In the genomic region with DNA sequence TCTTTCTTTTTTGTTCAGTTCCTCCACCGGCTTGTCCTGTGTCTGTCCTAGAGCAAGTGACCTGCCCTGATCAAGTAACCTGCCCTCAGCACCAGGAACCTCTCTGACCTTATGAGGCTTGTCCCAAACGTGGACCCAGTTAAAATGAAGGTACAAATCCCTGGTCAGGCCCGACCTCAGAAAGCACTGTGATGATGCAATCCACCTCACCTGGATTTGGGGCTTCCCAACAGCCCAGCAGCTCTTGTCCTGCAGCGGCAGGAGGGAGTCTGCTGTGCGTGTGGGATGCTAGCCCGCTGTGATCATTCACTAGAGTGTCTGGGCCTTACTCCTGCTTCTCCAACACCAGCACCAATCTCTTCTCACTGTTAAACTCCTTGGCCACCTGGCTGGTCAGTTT, we compare ENCODE assay signal across 22 cellular contexts.
"Had no signal": no experiment of that assay in that cellular context is flagged by ENCODE, and none has a peak within 500 bp of the region (broad histone marks: within the 10 kb centered on the region; RNA-seq: fewer than 3 reads in every experiment).

No MANE protein-coding gene starts in this region.

- H3K4me2 ChIP-seq: KMS-11, SK-N-SH had no signal

- H3K9me3 ChIP-seq: SK-N-SH had no signal

- H3K9ac ChIP-seq: KMS-11, SK-N-SH had no signal

- DNase-seq: Kasumi-1, MM.1S, NCI-H1092 treated with DMSO at 0.1 percent for 48 hours, NCI-H1436, NCI-H187, NCI-H2029, NCI-H2081 treated with DMSO at 0.1 percent for 48 hours, NCI-H2171, NCI-H226, NCI-H446, NCI-H510A, NCI-H524 treated with DMSO at 0.1 percent for 48 hours, NCI-H69, NCI-H774, RPMI8226, SHP77, SK-N-SH, SW 1271 had no signal

- H3K27ac ChIP-seq: HL-60, KMS-11 had no signal

- H3K9me2 ChIP-seq: SK-N-SH had no signal

- FAIRE-seq: HTR-8/SVneo, RCC 7860 had no signal
